Comparison of ENCODE assay signal across 11 cellular contexts in the genomic region with DNA sequence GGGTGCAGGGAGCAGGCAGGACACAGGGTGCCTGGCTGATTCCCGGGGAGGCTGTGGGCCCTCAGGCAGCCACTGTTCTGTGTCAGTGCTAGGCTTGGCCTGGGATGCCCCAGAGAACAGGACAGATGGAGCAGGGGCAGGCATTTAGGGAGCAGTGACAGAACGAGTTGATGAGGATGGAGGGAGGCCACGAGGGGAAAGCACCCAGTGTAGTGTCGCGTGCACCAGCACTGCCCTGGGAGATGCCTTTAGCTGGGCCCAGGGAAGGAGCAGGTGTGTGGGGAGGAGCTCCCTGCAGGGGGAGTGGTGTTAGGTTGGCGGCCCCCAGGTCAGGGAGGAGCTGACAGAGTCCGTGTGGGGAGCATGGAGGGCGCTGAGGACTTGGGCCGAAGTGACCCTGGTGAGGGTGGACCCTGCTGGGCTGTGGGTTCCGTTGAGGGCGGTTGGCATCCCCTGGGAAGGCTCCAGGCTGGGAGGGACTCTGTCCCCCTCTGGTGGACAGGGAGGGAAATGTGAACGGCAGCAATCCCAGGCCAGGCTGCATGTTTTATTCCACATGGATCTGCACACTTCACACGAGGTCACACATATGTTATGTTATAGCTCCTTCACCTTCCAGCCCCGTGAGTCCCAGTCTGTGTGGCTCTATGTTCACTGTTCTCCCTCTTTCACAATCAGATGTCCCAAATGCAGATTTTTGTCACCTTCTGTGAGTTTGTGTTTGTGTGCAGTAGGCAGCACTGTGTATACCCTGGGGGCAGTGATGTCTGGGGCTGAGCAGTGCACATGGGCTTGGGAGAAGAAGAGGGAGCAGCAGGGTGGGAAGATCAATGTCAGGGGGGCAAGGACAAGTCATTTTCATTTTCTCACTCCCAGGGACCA. TPM values are rescaled to one million over a fixed set of nuclear protein-coding genes. Genes with fewer than 3 reads are reported as not detected.
DNase-seq lines count a peak whose midpoint lies in the region; ATAC-seq and TF ChIP-seq lines count a peak whose summit lies in the region.
"Not testable (repeated sequence)": the region's sequence is repeated elsewhere in the genome, so short reads cannot be mapped to it uniquely, and the experiment has no call there.
"Had no signal": no experiment of that assay in that cellular context is flagged by ENCODE, and none has a peak within 500 bp of the region (broad histone marks: within the 10 kb centered on the region; RNA-seq: fewer than 3 reads in every experiment).

No MANE protein-coding gene starts in this region.

- not testable (repeated sequence) for H3K27me3 Mint-ChIP-seq in activated T-cell treated with anti-CD3 and anti-CD28 coated beads, Interleukin-2, amount 50 U/mL, for 72 hours (ENCODE audit: low read depth)

- not testable (repeated sequence) for H3K27ac Mint-ChIP-seq in activated T-cell treated with anti-CD3 and anti-CD28 coated beads, Interleukin-2, amount 50 U/mL, for 72 hours

- not testable (repeated sequence) for DNase-seq in LNCaP clone FGC (ENCODE audit: low read depth)
- DNase-seq in RPMI7951 (ENCODE audit: low read depth), result peak; percentile 25
- peak; percentile 9 to 22 for DNase-seq in activated T-cell treated with anti-CD3 and anti-CD28 coated beads, Interleukin-2, amount 50 U/mL, for 72 hours
- DNase-seq in epithelial cell of esophagus (ENCODE audit: low read depth), result peak; percentile 30
- peak; percentile 13 for DNase-seq in kidney tubule cell (ENCODE audit: low spot score)
- DNase-seq in stimulated activated CD4-positive, alpha-beta T cell treated with anti-CD3 and anti-CD28 coated beads, Interleukin-4, amount 100 ng/mL, for 24 hours, result peak; percentile 8

- not testable (repeated sequence) for H3K9me3 ChIP-seq in BLaER1 treated with 17β-estradiol and CSF1 and Interleukin-3, amounts not matched to agents 10 nM and 100 nM (replicated peaks in 1 of 11)

- H3K4me2 ChIP-seq in BLaER1 treated with 17β-estradiol and CSF1 and Interleukin-3, amounts not matched to agents 10 nM and 100 nM, result peak overlapping the region in 8 of 11 experiments; percentile 30 to 61 (median 48); a peak in 13 of 22 replicates

- H3K4me1 Mint-ChIP-seq in activated T-cell treated with anti-CD3 and anti-CD28 coated beads, Interleukin-2, amount 50 U/mL, for 72 hours (ENCODE audit: low read depth), result not testable (repeated sequence)

- not testable (repeated sequence) for H3K9ac ChIP-seq in BLaER1 treated with 17β-estradiol and CSF1 and Interleukin-3, amounts not matched to agents 10 nM and 100 nM

- H3K36me3 ChIP-seq in BLaER1 treated with 17β-estradiol and CSF1 and Interleukin-3, amounts not matched to agents 10 nM and 100 nM, result not testable (repeated sequence)

- not testable (repeated sequence) for ATAC-seq in activated T-cell treated with anti-CD3 and anti-CD28 coated beads, Interleukin-2, amount 50 U/mL, for 72 hours (replicated peaks in 1 of 2)

- peak; percentile 59 for TF ChIP-seq CTCF in GM12873 (IDR thresholded peaks at IDR 0.05; ENCODE audit: insufficient read depth, low read depth, low read length, missing control alignments)
- TF ChIP-seq CTCF in LNCaP clone FGC (IDR thresholded peaks at IDR 0.05; ENCODE audit: control insufficient read depth, extremely low read depth, insufficient read depth), result peak; percentile 36
- TF ChIP-seq CTCF in epithelial cell of esophagus (IDR thresholded peaks at IDR 0.05; ENCODE audit: insufficient read depth, low read depth, low read length, missing control alignments), result peak; percentile 62

- not testable (repeated sequence) for H3K4me3 Mint-ChIP-seq in activated T-cell treated with anti-CD3 and anti-CD28 coated beads, Interleukin-2, amount 50 U/mL, for 72 hours

- not testable (repeated sequence) for H3K9me3 Mint-ChIP-seq in activated T-cell treated with anti-CD3 and anti-CD28 coated beads, Interleukin-2, amount 50 U/mL, for 72 hours

- H3K4me1 ChIP-seq in BLaER1 treated with 17β-estradiol and CSF1 and Interleukin-3, amounts not matched to agents 10 nM and 100 nM, result peaks cover 0 to 24% (median 20%) of the 10 kb centered on the region in 10 experiments; a peak in 13 of 20 replicates

- H3K4me3 ChIP-seq in BLaER1 treated with 17β-estradiol and CSF1 and Interleukin-3, amounts not matched to agents 10 nM and 100 nM; LNCaP clone FGC (ENCODE audit: low read depth, low read length); epithelial cell of esophagus (ENCODE audit: low read length): not testable (repeated sequence)

- not testable (repeated sequence) for H3K36me3 Mint-ChIP-seq in activated T-cell treated with anti-CD3 and anti-CD28 coated beads, Interleukin-2, amount 50 U/mL, for 72 hours (ENCODE audit: insufficient read depth in 2 of 2)

- not testable (repeated sequence) for H3K27ac ChIP-seq in BLaER1 treated with 17β-estradiol and CSF1 and Interleukin-3, amounts not matched to agents 10 nM and 100 nM

- not testable (repeated sequence) for H3K27me3 ChIP-seq in BLaER1 treated with 17β-estradiol and CSF1 and Interleukin-3, amounts not matched to agents 10 nM and 100 nM

- not testable (repeated sequence) for H4K20me1 ChIP-seq in BLaER1 treated with 17β-estradiol and CSF1 and Interleukin-3, amounts not matched to agents 10 nM and 100 nM

RNA-seq across cellular contexts. Expression of gene PSG3, which starts 1.7 kb away (rescaled TPM):
- not detected in 2 replicates for total RNA-seq in RPMI7951 (2014; rRNA removed; shearing (Covaris generic))
- total RNA-seq in activated T-cell treated with anti-CD3 and anti-CD28 coated beads, Interleukin-2, amount 50 U/mL, for 72 hours, result not detected
- total RNA-seq: activated CD8-positive, alpha-beta memory T cell treated with anti-CD3 and anti-CD28 coated beads for 36 hours; posterior vena cava had no signal

RNA-seq across cellular contexts. Expression of gene PSG8, which starts 23.5 kb away (rescaled TPM):
- total RNA-seq in RPMI7951 (2014; rRNA removed; shearing (Covaris generic)), result not detected in 2 replicates
- not detected for total RNA-seq in activated T-cell treated with anti-CD3 and anti-CD28 coated beads, Interleukin-2, amount 50 U/mL, for 72 hours
- total RNA-seq: activated CD8-positive, alpha-beta memory T cell treated with anti-CD3 and anti-CD28 coated beads for 36 hours; CD4-positive, CD25-positive, alpha-beta regulatory T cell; posterior vena cava had no signal
